8 cellular contexts compared by ENCODE assay signal in genomic region chr17:29590979-29591736, GRCh38. TPM values are rescaled to one million over a fixed set of nuclear protein-coding genes. Genes with fewer than 3 reads are reported as not detected.
DNase-seq lines count a peak whose midpoint lies in the region; ATAC-seq, FAIRE-seq and TF ChIP-seq lines count a peak whose summit lies in the region.

No MANE protein-coding gene starts in this region.

- TF ChIP-seq CTCF in WI38 (IDR thresholded peaks at IDR 0.05; ENCODE audit: low read depth, low read length): no peak
- TF ChIP-seq CTCF in endothelial cell (IDR thresholded peaks at IDR 0.05; ENCODE audit: unreplicated experiment): no peak

- H3K4me3 ChIP-seq in MG63: peak overlapping the region; percentile 61
- peak overlapping the region; percentile 31; the same call in 1 of the 2 replicates for H3K4me3 ChIP-seq in WI38 (ENCODE audit: low read depth, low read length)
- peak overlapping the region; percentile 30 to 70 for H3K4me3 ChIP-seq in muscle layer of duodenum (ENCODE audit: low read depth in 1 of 2, low read length in 2 of 2)
- H3K4me3 ChIP-seq in small intestine (ENCODE audit: low read depth in 1 of 2, low read length in 2 of 2): no peak overlapping the region

- no peaks in the 10 kb centered on the region for H3K9me3 Mint-ChIP-seq in endothelial cell (ENCODE audit: unreplicated experiment)

- FAIRE-seq in urothelium cell line (lab: Jason Lieb, UNC) (peak; percentile 20), small intestine (lab: Jason Lieb, UNC) (no peak)

- H3K27me3 ChIP-seq in MG63 (no peaks in the 10 kb centered on the region), muscle layer of duodenum (ENCODE audit: low read depth, low read length) (no peaks in the 10 kb centered on the region), small intestine (ENCODE audit: control insufficient read depth in 2 of 2, insufficient read depth in 2 of 2, low read length in 2 of 2) (no peaks in the 10 kb centered on the region)

- H3K27me3 Mint-ChIP-seq in endothelial cell (ENCODE audit: unreplicated experiment): peaks cover 30% of the 10 kb centered on the region

- 7 to 31% (median 30%) methylated on average over 26 to 38 of the region's 38 CpGs for WGBS in small intestine, 3 donors

- DNase-seq in DMS79 (lab: John Stamatoyannopoulos, UW) (peak; percentile 64), MG63 (peak; percentile 88), endothelial cell (ENCODE audit: low spot score) (no peak), urothelium cell line (ENCODE audit: low spot score) (peak; percentile 78), small intestine (no peak)

- H3K4me3 Mint-ChIP-seq in endothelial cell (ENCODE audit: unreplicated experiment): peak overlapping the region; percentile 88

- 0 out of 2 replicates have a peak, but pooled peaks cover 3% of the 10 kb centered on the region for H3K36me3 ChIP-seq in MG63
- H3K36me3 ChIP-seq in muscle layer of duodenum (ENCODE audit: control insufficient read depth in 1 of 2, insufficient read depth in 2 of 2, low read length in 2 of 2): no peaks in the 10 kb centered on the region
- H3K36me3 ChIP-seq in small intestine (ENCODE audit: control insufficient read depth in 2 of 2, insufficient read depth in 2 of 2, low read length in 2 of 2): no peaks in the 10 kb centered on the region

- peaks cover 7% of the 10 kb centered on the region for H3K36me3 Mint-ChIP-seq in endothelial cell (ENCODE audit: low read depth, unreplicated experiment)

- H3K27ac Mint-ChIP-seq in endothelial cell (ENCODE audit: unreplicated experiment): peak overlapping the region; percentile 57

- no peak for ATAC-seq in HG02623 (IDR thresholded peaks at IDR 0.05; ENCODE audit: unreplicated experiment)

- peaks cover 31% of the 10 kb centered on the region for H3K4me1 Mint-ChIP-seq in endothelial cell (ENCODE audit: unreplicated experiment)

- H3K9me3 ChIP-seq in MG63 (no peaks in the 10 kb centered on the region), muscle layer of duodenum (ENCODE audit: control insufficient read depth in 1 of 2, low read length in 2 of 2) (no peaks in the 10 kb centered on the region), small intestine (ENCODE audit: control insufficient read depth, low read depth) (no peaks in the 10 kb centered on the region)

- H3K4me1 ChIP-seq in muscle layer of duodenum (ENCODE audit: control insufficient read depth in 1 of 2, insufficient read depth in 2 of 2, low read length in 2 of 2) (peaks cover 37 to 62% of the 10 kb centered on the region in 2 donors), small intestine (ENCODE audit: control insufficient read depth in 2 of 2, insufficient read depth in 1 of 2, low read depth in 1 of 2, low read length in 1 of 2) (peaks cover 2 to 9% of the 10 kb centered on the region in 2 donors)

- H3K27ac ChIP-seq in muscle layer of duodenum (ENCODE audit: low read length) (no peak overlapping the region), small intestine (ENCODE audit: low read depth in 1 of 2, low read length in 1 of 2) (peak overlapping the region in 1 of 2 donors; percentile 81)

RNA-seq across cellular contexts. Expression of gene GIT1, which starts 1.7 kb away (rescaled TPM):
- 17.1 and 36.4 TPM in 2 replicates for total RNA-seq in MG63 (2014; rRNA removed; shearing (Covaris generic); ENCODE audit: low replicate concordance)
- 116 TPM for total RNA-seq in endothelial cell (ENCODE audit: unreplicated experiment)
- 10 to 100 TPM; 19.7 to 29.0 (median 21.9) TPM for polyA plus RNA-seq in small intestine

RNA-seq across cellular contexts. Expression of gene ANKRD13B, which starts 1.8 kb away (rescaled TPM):
- 12.1 and 15.7 TPM in 2 replicates for total RNA-seq in MG63 (2014; rRNA removed; shearing (Covaris generic); ENCODE audit: low replicate concordance)
- 7.6 TPM for total RNA-seq in endothelial cell (ENCODE audit: unreplicated experiment)
- 1 to 10 TPM in 2 of 3 donors, not detected in 1; 3.0 to 4.0 TPM for polyA plus RNA-seq in small intestine

RNA-seq across cellular contexts. Expression of gene TP53I13, which starts 22.7 kb away (rescaled TPM):
- 28.6 and 48.8 TPM in 2 replicates for total RNA-seq in MG63 (2014; rRNA removed; shearing (Covaris generic); ENCODE audit: low replicate concordance)
- 15.7 TPM for total RNA-seq in endothelial cell (ENCODE audit: unreplicated experiment)
- 100 to 1,000 TPM in 2 of 3 donors, 10 to 100 TPM in 1; 66.4 to 326 (median 304) TPM for polyA plus RNA-seq in small intestine

RNA-seq across cellular contexts. Expression of gene ABHD15, which starts 24.3 kb away (rescaled TPM):
- 7.8 and 8.9 TPM in 2 replicates for total RNA-seq in MG63 (2014; rRNA removed; shearing (Covaris generic); ENCODE audit: low replicate concordance)
- total RNA-seq in endothelial cell (ENCODE audit: unreplicated experiment): 1.7 TPM
- polyA plus RNA-seq in small intestine: 1 to 10 TPM; 6.5 to 9.4 (median 8.7) TPM

RNA-seq across cellular contexts. Expression of gene CORO6, which starts 31.6 kb away (rescaled TPM):
- total RNA-seq in MG63 (2014; rRNA removed; shearing (Covaris generic); ENCODE audit: low replicate concordance): 1.2 TPM in 1 of 2 replicates, not detected in the other
- 13.0 TPM for total RNA-seq in endothelial cell (ENCODE audit: unreplicated experiment)
- polyA plus RNA-seq in small intestine: 1 to 10 TPM in 2 of 3 donors, under 1 TPM in 1; 0.67 to 7.3 (median 1.4) TPM

Comparison
In these comparisons a context has a peak if more than half of its experiments do, and no peak if none do; other contexts are left out.
1. DNase-seq: peak in DMS79 (single experiment), MG63 (single experiment) and urothelium cell line (single experiment); none in endothelial cell (single experiment) and small intestine (single experiment).
2. H3K4me3 ChIP-seq: peak in MG63 (single experiment), WI38 (single experiment) and muscle layer of duodenum (2 of 2); none in small intestine (0 of 2).